8 cellular contexts compared by ENCODE assay signal in genomic region chr2:181680055-181680936, GRCh38. TPM values are rescaled to one million over a fixed set of nuclear protein-coding genes. Genes with fewer than 3 reads are reported as not detected.
DNase-seq lines count a peak whose midpoint lies in the region; ATAC-seq and TF ChIP-seq lines count a peak whose summit lies in the region.

TSS of gene NEUROD1 (minus strand) at chr2:181680517. CDS start at chr2:181678860, 1,657 bp downstream.

- H3K4me3 Mint-ChIP-seq in activated CD4-positive, alpha-beta memory T cell treated with anti-CD3 and anti-CD28 coated beads for 36 hours = peak within 1 kb of the TSS; percentile 49

- H3K9me3 Mint-ChIP-seq in activated CD4-positive, alpha-beta memory T cell treated with anti-CD3 and anti-CD28 coated beads for 36 hours = peaks cover 4% of the 10 kb centered on the region

- peaks cover 6% of the 10 kb centered on the region for H3K36me3 Mint-ChIP-seq in activated CD4-positive, alpha-beta memory T cell treated with anti-CD3 and anti-CD28 coated beads for 36 hours

- CTCF ChIA-PET in activated CD4-positive, alpha-beta memory T cell treated with anti-CD3 and anti-CD28 coated beads for 36 hours (lab: Charles Lee) = no interaction called here

- H3K36me3 ChIP-seq in BE2C = no peaks in the 10 kb centered on the region
- no peaks in the 10 kb centered on the region for H3K36me3 ChIP-seq in H7 (replicated peaks; ENCODE audit: control insufficient read depth, insufficient read depth, low read length)

- peaks cover 70% of the 10 kb centered on the region for H3K27me3 Mint-ChIP-seq in activated CD4-positive, alpha-beta memory T cell treated with anti-CD3 and anti-CD28 coated beads for 36 hours

- intact Hi-C loops in activated CD4-positive, alpha-beta memory T cell treated with anti-CD3 and anti-CD28 coated beads for 36 hours (cut with micrococcal nuclease) = loop anchor here (10.0 kb wide), 1 partner anchor 435 kb away; no protein-coding TSS in a partner anchor
- intact Hi-C loops in left colon (cut with DNase I, micrococcal nuclease) = no loop called here

- POLR2A ChIA-PET in activated CD4-positive, alpha-beta memory T cell treated with anti-CD3 and anti-CD28 coated beads for 36 hours (lab: Charles Lee) = no interaction called here

- H3K9me3 ChIP-seq in BE2C = no peaks in the 10 kb centered on the region

- no peak within 1 kb of the TSS for H3K27ac Mint-ChIP-seq in activated CD4-positive, alpha-beta memory T cell treated with anti-CD3 and anti-CD28 coated beads for 36 hours

- peak; percentile 39 for DNase-seq in BE2C
- peak; percentile 81 for DNase-seq in H7
- peak; percentile 25 for DNase-seq in activated CD4-positive, alpha-beta memory T cell treated with anti-CD3 and anti-CD28 coated beads for 36 hours
- DNase-seq in left colon = no peak
- DNase-seq in stimulated activated naive CD4-positive, alpha-beta T cell (lab: John Stamatoyannopoulos, UW) = no peak
- no peak for DNase-seq in NCI-H748 (lab: John Stamatoyannopoulos, UW; ENCODE audit: unreplicated experiment)
- DNase-seq in HT-29 (ENCODE audit: low spot score) = no peak

- no peaks in the 10 kb centered on the region for H3K4me1 ChIP-seq in BE2C

- H3K4me1 Mint-ChIP-seq in activated CD4-positive, alpha-beta memory T cell treated with anti-CD3 and anti-CD28 coated beads for 36 hours (ENCODE audit: low read depth) = peaks cover 38% of the 10 kb centered on the region

- peaks cover 70% of the 10 kb centered on the region for H3K27me3 ChIP-seq in BE2C
- peaks cover 97% of the 10 kb centered on the region for H3K27me3 ChIP-seq in H7 (ENCODE audit: control insufficient read depth, insufficient read depth, low read length)

- TF ChIP-seq CTCF in BE2C (IDR thresholded peaks at IDR 0.05; ENCODE audit: low read depth, low read length) = no peak

- H3K4me3 ChIP-seq in BE2C (ENCODE audit: low read depth, low read length) (peak within 1 kb of the TSS; percentile 16; the same call in 1 of the 2 replicates), H7 (ENCODE audit: insufficient read depth, low read depth, low read length) (peak within 1 kb of the TSS; percentile 50)

- ATAC-seq in left colon (peak; percentile 37), GM19455 (IDR thresholded peaks at IDR 0.05; ENCODE audit: unreplicated experiment) (no peak)

RNA-seq across cellular contexts. Expression of gene NEUROD1, which starts in this region (rescaled TPM):
- polyA plus RNA-seq in BE2C (2012; ENCODE audit: insufficient read depth, insufficient read length, low read depth) = not detected
- total RNA-seq in H7 (2014; rRNA removed; shearing (Covaris generic)) = 0.04 TPM in 1 of 2 replicates, not detected in the other
- not detected for total RNA-seq in activated CD4-positive, alpha-beta memory T cell treated with anti-CD3 and anti-CD28 coated beads for 36 hours
- total RNA-seq in left colon = 1 to 10 TPM; 2.2 to 3.3 TPM
- total RNA-seq in HT-29 (2014; rRNA removed; shearing (Covaris generic)) = not detected in 2 replicates

Comparison
In these comparisons a context has a peak if more than half of its experiments do, and no peak if none do; other contexts are left out.
1. Peak in DNase-seq and H3K4me3 ChIP-seq in H7; RNA of the gene not detected or under 1 TPM.
2. Peak in DNase-seq in activated CD4-positive, alpha-beta memory T cell treated with anti-CD3 and anti-CD28 coated beads for 36 hours; RNA of the gene not detected or under 1 TPM.